23 cellular contexts compared by ENCODE assay signal in genomic region chr9:96166981-96167380, GRCh38.
"Had no signal": no experiment of that assay in that cellular context is flagged by ENCODE, and none has a peak within 500 bp of the region (broad histone marks: within the 10 kb centered on the region; RNA-seq: fewer than 3 reads in every experiment).

No MANE protein-coding gene starts in this region.

- H3K9me3 ChIP-seq: colonic mucosa, esophagus muscularis mucosa, gastroesophageal sphincter, mucosa of descending colon, prostate gland, right atrium auricular region, thoracic aorta, vagina had no signal

- ATAC-seq: foreskin keratinocyte; gastroesophageal sphincter; heart right ventricle; left lobe of liver; mucosa of descending colon; natural killer cell treated with Interleukin-12 subunit alpha and Interleukin-12 subunit beta and Interleukin-15 and Interleukin-18, amount 100 ng/mL, for 72 hours; sciatic nerve; stimulated activated naive B cell treated with anti-CD40 and anti-IgM and Interleukin-4, amounts not matched to agents 10 μg/mL and 1 μg/mL and 100 μg/mL, for 72 hours had no signal

- H3K9me3 Mint-ChIP-seq: dendritic cell treated with granulocyte-macrophage colony-stimulating factor and Interleukin-4, amounts not matched to agents 40 ng/mL and 50 ng/mL, for 4 days; mesothelial cell of epicardium; natural killer cell treated with Interleukin-12 subunit alpha and Interleukin-12 subunit beta and Interleukin-15 and Interleukin-18, amount 100 ng/mL, for 72 hours; neural crest cell; stimulated activated naive CD8-positive, alpha-beta T cell treated with anti-CD3 and anti-CD28 coated beads, Interleukin-15, Interleukin-2, amounts not matched to agents 100 ng/mL and 50 ng/mL, for 24 hours had no signal

- H3K4me1 ChIP-seq: esophagus muscularis mucosa, foreskin keratinocyte, gastroesophageal sphincter, right atrium auricular region had no signal

- H3K4me3 ChIP-seq: colonic mucosa, esophagus muscularis mucosa, gastroesophageal sphincter, heart right ventricle, mucosa of descending colon, prostate gland, right atrium auricular region, thoracic aorta, vagina had no signal

- DNase-seq: colonic mucosa; effector CD8-positive, alpha-beta T cell; foreskin keratinocyte; heart right ventricle; hippocampal formation; mesenchymal stem cell; mucosa of descending colon; naive B cell; stimulated activated naive B cell treated with anti-CD40 and anti-IgM and Interleukin-4, amounts not matched to agents 10 μg/mL and 1 μg/mL and 100 μg/mL, for 72 hours; trophoblast cell had no signal

- H3K4me3 Mint-ChIP-seq: dendritic cell treated with granulocyte-macrophage colony-stimulating factor and Interleukin-4, amounts not matched to agents 40 ng/mL and 50 ng/mL, for 4 days; mesothelial cell of epicardium; natural killer cell treated with Interleukin-12 subunit alpha and Interleukin-12 subunit beta and Interleukin-15 and Interleukin-18, amount 100 ng/mL, for 72 hours; neural crest cell; stimulated activated naive B cell treated with anti-CD40 and anti-IgM and Interleukin-4, amounts not matched to agents 10 μg/mL and 1 μg/mL and 100 μg/mL, for 72 hours; stimulated activated naive CD8-positive, alpha-beta T cell treated with anti-CD3 and anti-CD28 coated beads, Interleukin-15, Interleukin-2, amounts not matched to agents 100 ng/mL and 50 ng/mL, for 24 hours had no signal

- H3K27ac Mint-ChIP-seq: dendritic cell treated with granulocyte-macrophage colony-stimulating factor and Interleukin-4, amounts not matched to agents 40 ng/mL and 50 ng/mL, for 4 days; mesothelial cell of epicardium; naive B cell; natural killer cell treated with Interleukin-12 subunit alpha and Interleukin-12 subunit beta and Interleukin-15 and Interleukin-18, amount 100 ng/mL, for 72 hours; stimulated activated naive B cell treated with anti-CD40 and anti-IgM and Interleukin-4, amounts not matched to agents 10 μg/mL and 1 μg/mL and 100 μg/mL, for 72 hours; stimulated activated naive CD8-positive, alpha-beta T cell treated with anti-CD3 and anti-CD28 coated beads, Interleukin-15, Interleukin-2, amounts not matched to agents 100 ng/mL and 50 ng/mL, for 24 hours had no signal

- H3K36me3 ChIP-seq: colonic mucosa, esophagus muscularis mucosa, gastroesophageal sphincter, heart right ventricle, prostate gland, right atrium auricular region, thoracic aorta, vagina had no signal

- H3K4me1 Mint-ChIP-seq: naive B cell had no signal

- H3K27me3 ChIP-seq: colonic mucosa, esophagus muscularis mucosa, gastroesophageal sphincter, right atrium auricular region, vagina had no signal

- H3K36me3 Mint-ChIP-seq: mesothelial cell of epicardium; naive B cell; natural killer cell treated with Interleukin-12 subunit alpha and Interleukin-12 subunit beta and Interleukin-15 and Interleukin-18, amount 100 ng/mL, for 72 hours had no signal

- H3K27ac ChIP-seq: colonic mucosa, esophagus muscularis mucosa, foreskin keratinocyte, gastroesophageal sphincter, heart right ventricle, prostate gland, right atrium auricular region, thoracic aorta, vagina had no signal

- H3K27me3 Mint-ChIP-seq: dendritic cell treated with granulocyte-macrophage colony-stimulating factor and Interleukin-4, amounts not matched to agents 40 ng/mL and 50 ng/mL, for 4 days; stimulated activated naive B cell treated with anti-CD40 and anti-IgM and Interleukin-4, amounts not matched to agents 10 μg/mL and 1 μg/mL and 100 μg/mL, for 72 hours had no signal
